ENCODE assay signal across 9 cellular contexts in the genomic region with DNA sequence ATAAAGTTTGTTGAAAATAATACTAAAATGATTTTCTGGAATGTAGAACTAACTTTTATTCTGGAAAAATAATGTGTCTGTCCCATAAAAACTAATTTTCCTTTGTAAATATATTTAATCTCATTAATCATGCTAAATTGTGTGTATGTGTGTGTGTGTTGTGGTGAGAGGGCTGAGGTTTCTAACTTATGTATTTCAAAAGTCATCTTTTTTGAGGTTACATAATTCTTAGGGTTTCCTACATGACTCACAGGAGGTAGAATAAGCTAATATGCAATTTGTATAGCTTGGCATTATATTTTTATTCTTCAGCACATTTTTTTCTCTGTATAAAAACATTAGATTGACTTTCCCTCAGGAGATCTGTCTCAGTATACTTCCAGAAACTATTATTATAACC.
"Had no signal": no experiment of that assay in that cellular context is flagged by ENCODE, and none has a peak within 500 bp of the region (broad histone marks: within the 10 kb centered on the region; RNA-seq: fewer than 3 reads in every experiment).

No MANE protein-coding gene starts in this region.

- H3K4me1 ChIP-seq: HAP-1 had no signal

- H3K9ac ChIP-seq: GM23248 had no signal

- H3K9me3 ChIP-seq: HAP-1 had no signal

- DNase-seq: GM23248, GOT3, H7, HFFc6, IMR-90 had no signal

- H3K4me3 ChIP-seq: GM23248, HAP-1, K562 had no signal

- H3K27ac Mint-ChIP-seq: HFFc6 had no signal

- H3K36me3 ChIP-seq: HAP-1 had no signal

- H3K27ac ChIP-seq: GM23248 had no signal

- ATAC-seq: HCT116, K562 had no signal

- H2AFZ ChIP-seq: GM23248 had no signal

- H3K4me3 Mint-ChIP-seq: HFFc6 had no signal

- FAIRE-seq: HTR-8/SVneo, K562 had no signal
